In the genomic region with DNA sequence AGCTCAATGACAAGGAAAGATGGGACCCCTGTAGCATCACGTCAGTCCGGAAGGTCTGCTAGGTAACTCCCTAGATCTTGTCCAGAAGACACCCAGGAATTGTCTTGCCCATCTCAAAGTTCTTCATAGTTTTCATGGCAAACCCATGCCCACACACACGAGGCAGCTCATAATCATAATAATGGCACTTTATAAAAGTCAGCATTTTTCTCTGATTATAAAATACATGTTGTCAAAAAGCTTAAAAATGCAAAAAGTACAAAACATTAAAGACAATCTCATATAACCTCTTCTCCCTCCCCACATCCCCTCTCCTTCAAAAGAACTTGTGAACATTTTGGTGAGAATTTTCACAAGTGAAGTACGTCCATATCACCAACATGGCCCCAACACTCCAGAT, we compare ENCODE assay signal across 26 cellular contexts. TPM values are rescaled to one million over a fixed set of nuclear protein-coding genes. Genes with fewer than 3 reads are reported as not detected.
DNase-seq lines count a peak whose midpoint lies in the region; ATAC-seq and TF ChIP-seq lines count a peak whose summit lies in the region.
"Had no signal": no experiment of that assay in that cellular context is flagged by ENCODE, and none has a peak within 500 bp of the region (broad histone marks: within the 10 kb centered on the region; RNA-seq: fewer than 3 reads in every experiment).

No MANE protein-coding gene starts in this region.

- POLR2A ChIA-PET in CD4-positive, alpha-beta memory T cell (lab: Charles Lee; ENCODE audit: partially characterized antibody) = interaction anchor here (0.6 to 3.0 kb wide), 11 partner anchors 11 to 70 kb away, joined by 3 to 17 read pairs (median 5); a partner anchor contains a TSS
- POLR2A ChIA-PET in naive thymus-derived CD8-positive, alpha-beta T cell (lab: Charles Lee) = interaction anchor here (0.7 to 6.5 kb wide), 13 partner anchors 9 to 159 kb away, joined by 3 to 28 read pairs (median 4); a partner anchor contains a TSS

- ATAC-seq in activated T-helper 17 cell treated with anti-CD3 and anti-CD28 coated beads, Interleukin-2, amount 50 U/mL, for 72 hours (replicated peaks) = no peak
- ATAC-seq in naive thymus-derived CD8-positive, alpha-beta T cell = no peak

- H3K36me3 ChIP-seq in CD4-positive, alpha-beta memory T cell (ENCODE audit: insufficient read depth, low read length) = peaks cover 2% of the 10 kb centered on the region
- H3K36me3 ChIP-seq in trophoblast cell (ENCODE audit: control insufficient read depth in 1 of 2, insufficient read depth in 2 of 2, low read length in 2 of 2) (peaks cover 22 to 23% of the 10 kb centered on the region in 2 experiments), hepatocyte (replicated peaks; ENCODE audit: insufficient read depth, low read depth) (no peaks in the 10 kb centered on the region)

- no peak overlapping the region for H3K4me3 Mint-ChIP-seq in activated naive CD4-positive, alpha-beta T cell treated with anti-CD3 and anti-CD28 coated beads, Interleukin-2, amount 10 ng/mL, durations not matched to agents 7 days and 5 days
- no peak overlapping the region for H3K4me3 Mint-ChIP-seq in activated naive CD4-positive, alpha-beta T cell treated with anti-CD3 and anti-CD28 coated beads for 36 hours
- no peak overlapping the region for H3K4me3 Mint-ChIP-seq in CD4-positive, alpha-beta memory T cell
- no peak overlapping the region for H3K4me3 Mint-ChIP-seq in activated T-helper 17 cell treated with anti-CD3 and anti-CD28 coated beads, Interleukin-2, amount 50 U/mL, for 72 hours
- peak overlapping the region in 3 of 10 donors; percentile 1 to 47 (median 9) for H3K4me3 Mint-ChIP-seq in naive thymus-derived CD8-positive, alpha-beta T cell

- intact Hi-C loops in activated naive CD4-positive, alpha-beta T cell treated with anti-CD3 and anti-CD28 coated beads for 36 hours (cut with micrococcal nuclease) = no loop called here
- intact Hi-C loops in CD4-positive, alpha-beta memory T cell (cut with micrococcal nuclease) = loop anchor here (5.0 to 10.0 kb wide), 3 partner anchors 42 to 366 kb away; a partner anchor contains a TSS

- no peak overlapping the region for H3K18ac ChIP-seq in trophoblast cell (ENCODE audit: low read length)

- no peak for DNase-seq in activated naive CD4-positive, alpha-beta T cell treated with anti-CD3 and anti-CD28 coated beads, Interleukin-2, amount 10 ng/mL, durations not matched to agents 7 days and 5 days
- DNase-seq in activated naive CD4-positive, alpha-beta T cell treated with anti-CD3 and anti-CD28 coated beads for 36 hours = no peak
- no peak for DNase-seq in CD4-positive, alpha-beta memory T cell
- DNase-seq in naive thymus-derived CD8-positive, alpha-beta T cell = no peak
- DNase-seq in anterior cingulate cortex (lab: John Stamatoyannopoulos, UW) (no peak), trophoblast cell (no peak), hepatocyte (ENCODE audit: low spot score) (no peak)
- DNase-seq: 8988T, AML-193, C1 segment of cervical spinal cord, COR-L47, DMS 273 treated with DMSO at 0.1 percent for 48 hours, DND-41, Karpas-422, MV-4-11, NCI-H1105 treated with DMSO at 0.1 percent for 48 hours, NCI-H2081, NCI-H2171 treated with DMSO at 0.1 percent for 48 hours, NCI-H446 treated with DMSO at 0.1 percent for 48 hours, NCI-H526 treated with DMSO at 0.1 percent for 48 hours, PC-9, RPMI8226, SHP77 had no signal

- H3K27me3 Mint-ChIP-seq in activated naive CD4-positive, alpha-beta T cell treated with anti-CD3 and anti-CD28 coated beads, Interleukin-2, amount 10 ng/mL, durations not matched to agents 7 days and 5 days = no peaks in the 10 kb centered on the region
- H3K27me3 Mint-ChIP-seq in activated naive CD4-positive, alpha-beta T cell treated with anti-CD3 and anti-CD28 coated beads for 36 hours (ENCODE audit: low read depth) = no peaks in the 10 kb centered on the region
- H3K27me3 Mint-ChIP-seq in CD4-positive, alpha-beta memory T cell = no peaks in the 10 kb centered on the region
- H3K27me3 Mint-ChIP-seq in activated T-helper 17 cell treated with anti-CD3 and anti-CD28 coated beads, Interleukin-2, amount 50 U/mL, for 72 hours = no peaks in the 10 kb centered on the region
- no peaks in the 10 kb centered on the region for H3K27me3 Mint-ChIP-seq in naive thymus-derived CD8-positive, alpha-beta T cell
- H3K27me3 Mint-ChIP-seq: IgD-negative memory B cell had no signal

- no peaks in the 10 kb centered on the region for H3K9me3 ChIP-seq in CD4-positive, alpha-beta memory T cell (ENCODE audit: control insufficient read depth in 1 of 2, low read length in 2 of 2)
- H3K9me3 ChIP-seq in trophoblast cell (ENCODE audit: insufficient read depth, low read depth, low read length) (peaks cover 1% of the 10 kb centered on the region), hepatocyte (ENCODE audit: low read depth) (no peaks in the 10 kb centered on the region)

- H3K4me2 ChIP-seq in trophoblast cell (ENCODE audit: low read length) (no peak overlapping the region), hepatocyte (no peak overlapping the region)
- H3K4me2 ChIP-seq: PC-9 had no signal

- peaks cover 11% of the 10 kb centered on the region for H3K4me1 Mint-ChIP-seq in activated naive CD4-positive, alpha-beta T cell treated with anti-CD3 and anti-CD28 coated beads, Interleukin-2, amount 10 ng/mL, durations not matched to agents 7 days and 5 days
- peaks cover 14% of the 10 kb centered on the region for H3K4me1 Mint-ChIP-seq in activated naive CD4-positive, alpha-beta T cell treated with anti-CD3 and anti-CD28 coated beads for 36 hours (ENCODE audit: low read depth)
- peaks cover 13 to 35% (median 23%) of the 10 kb centered on the region in 4 donors for H3K4me1 Mint-ChIP-seq in CD4-positive, alpha-beta memory T cell
- H3K4me1 Mint-ChIP-seq in activated T-helper 17 cell treated with anti-CD3 and anti-CD28 coated beads, Interleukin-2, amount 50 U/mL, for 72 hours = peaks cover 5% of the 10 kb centered on the region
- peaks cover 25 to 58% (median 35%) of the 10 kb centered on the region in 4 donors for H3K4me1 Mint-ChIP-seq in naive thymus-derived CD8-positive, alpha-beta T cell

- H3K27me3 ChIP-seq in CD4-positive, alpha-beta memory T cell (ENCODE audit: insufficient read depth, low read length) = no peaks in the 10 kb centered on the region
- H3K27me3 ChIP-seq in trophoblast cell (ENCODE audit: insufficient read depth, low read length) (no peaks in the 10 kb centered on the region), hepatocyte (no peaks in the 10 kb centered on the region)

- no peak overlapping the region for H4K8ac ChIP-seq in trophoblast cell (ENCODE audit: low read depth, low read length)

- H3K14ac ChIP-seq in trophoblast cell (ENCODE audit: low read length) = no peak overlapping the region

- no peak overlapping the region for H3K27ac ChIP-seq in CD4-positive, alpha-beta memory T cell (ENCODE audit: low read depth, low read length)
- H3K27ac ChIP-seq in trophoblast cell (ENCODE audit: low read depth, low read length) = no peak overlapping the region
- no peak overlapping the region for H3K27ac ChIP-seq in hepatocyte
- H3K27ac ChIP-seq: PC-9 had no signal

- H3K9me2 ChIP-seq in hepatocyte (replicated peaks; ENCODE audit: insufficient read depth) = no peaks in the 10 kb centered on the region

- CTCF ChIA-PET in activated naive CD4-positive, alpha-beta T cell treated with anti-CD3 and anti-CD28 coated beads, Interleukin-2, amount 10 ng/mL, durations not matched to agents 7 days and 5 days (lab: Charles Lee) = no interaction called here
- CTCF ChIA-PET in activated naive CD4-positive, alpha-beta T cell treated with anti-CD3 and anti-CD28 coated beads for 36 hours (lab: Charles Lee) = interaction anchor here (0.6 to 1.0 kb wide), 3 partner anchors 27 to 122 kb away, joined by 3 read pairs; a partner anchor contains a TSS
- CTCF ChIA-PET in CD4-positive, alpha-beta memory T cell (lab: Charles Lee; ENCODE audit: partially characterized antibody) = interaction anchor here (0.9 to 1.6 kb wide), 4 partner anchors 37 to 122 kb away, joined by 3 to 6 read pairs (median 4); no protein-coding TSS in a partner anchor

- H2BK120ac ChIP-seq in trophoblast cell (ENCODE audit: insufficient read depth, low read length, poor library complexity) = no peak overlapping the region

- no peak overlapping the region for H2AFZ ChIP-seq in trophoblast cell (ENCODE audit: insufficient read depth, low read length, poor library complexity)
- H2AFZ ChIP-seq in hepatocyte = no peak overlapping the region
- H2AFZ ChIP-seq: PC-9 had no signal

- H3K9me3 Mint-ChIP-seq in activated naive CD4-positive, alpha-beta T cell treated with anti-CD3 and anti-CD28 coated beads, Interleukin-2, amount 10 ng/mL, durations not matched to agents 7 days and 5 days = no peaks in the 10 kb centered on the region
- H3K9me3 Mint-ChIP-seq in activated naive CD4-positive, alpha-beta T cell treated with anti-CD3 and anti-CD28 coated beads for 36 hours = no peaks in the 10 kb centered on the region
- H3K9me3 Mint-ChIP-seq in CD4-positive, alpha-beta memory T cell = no peaks in the 10 kb centered on the region
- no peaks in the 10 kb centered on the region for H3K9me3 Mint-ChIP-seq in activated T-helper 17 cell treated with anti-CD3 and anti-CD28 coated beads, Interleukin-2, amount 50 U/mL, for 72 hours
- H3K9me3 Mint-ChIP-seq in naive thymus-derived CD8-positive, alpha-beta T cell = no peaks in the 10 kb centered on the region
- H3K9me3 Mint-ChIP-seq: IgD-negative memory B cell had no signal

- no peak overlapping the region for H4K12ac ChIP-seq in trophoblast cell (ENCODE audit: low read depth, low read length)

- no peak overlapping the region for H3K9ac ChIP-seq in trophoblast cell (ENCODE audit: low read length)

- peak overlapping the region; percentile 25 for H3K27ac Mint-ChIP-seq in activated naive CD4-positive, alpha-beta T cell treated with anti-CD3 and anti-CD28 coated beads, Interleukin-2, amount 10 ng/mL, durations not matched to agents 7 days and 5 days
- H3K27ac Mint-ChIP-seq in activated naive CD4-positive, alpha-beta T cell treated with anti-CD3 and anti-CD28 coated beads for 36 hours = no peak overlapping the region
- H3K27ac Mint-ChIP-seq in CD4-positive, alpha-beta memory T cell = peak overlapping the region in 6 of 7 donors; percentile 9 to 74 (median 55)
- peak overlapping the region; percentile 62 for H3K27ac Mint-ChIP-seq in activated T-helper 17 cell treated with anti-CD3 and anti-CD28 coated beads, Interleukin-2, amount 50 U/mL, for 72 hours
- H3K27ac Mint-ChIP-seq in naive thymus-derived CD8-positive, alpha-beta T cell = peak overlapping the region; percentile 78 to 95 (median 86)

- no peak overlapping the region for H3K23ac ChIP-seq in trophoblast cell (ENCODE audit: low read length)

- peaks cover 2% of the 10 kb centered on the region for H3K36me3 Mint-ChIP-seq in activated naive CD4-positive, alpha-beta T cell treated with anti-CD3 and anti-CD28 coated beads, Interleukin-2, amount 10 ng/mL, durations not matched to agents 7 days and 5 days
- no peaks in the 10 kb centered on the region for H3K36me3 Mint-ChIP-seq in activated naive CD4-positive, alpha-beta T cell treated with anti-CD3 and anti-CD28 coated beads for 36 hours (ENCODE audit: low read depth)
- peaks cover 0 to 2% of the 10 kb centered on the region in 2 donors for H3K36me3 Mint-ChIP-seq in CD4-positive, alpha-beta memory T cell
- no peaks in the 10 kb centered on the region for H3K36me3 Mint-ChIP-seq in activated T-helper 17 cell treated with anti-CD3 and anti-CD28 coated beads, Interleukin-2, amount 50 U/mL, for 72 hours (ENCODE audit: low read depth)
- H3K36me3 Mint-ChIP-seq in naive thymus-derived CD8-positive, alpha-beta T cell = peaks cover 0 to 10% (median 0%) of the 10 kb centered on the region in 3 donors
- H3K36me3 Mint-ChIP-seq: IgD-negative memory B cell had no signal

- H3K79me2 ChIP-seq in trophoblast cell (ENCODE audit: control insufficient read depth, insufficient read depth, low read length, poor library complexity) (no peaks in the 10 kb centered on the region), hepatocyte (no peaks in the 10 kb centered on the region)

- WGBS in trophoblast cell (ENCODE audit: extremely low coverage, insufficient coverage, insufficient read length) = no CpG with 5 or more reads among the region's 4 CpGs
- 93% methylated on average over 4 of the region's 4 CpGs for WGBS in hepatocyte (ENCODE audit: low lambda C conversion rate, missing lambda C conversion rate)

- H2BK5ac ChIP-seq in trophoblast cell (ENCODE audit: low read depth, low read length, poor library complexity) = no peak overlapping the region

- TF ChIP-seq CTCF in hepatocyte (IDR thresholded peaks at IDR 0.05; ENCODE audit: poor library complexity) = no peak

- H2BK12ac ChIP-seq in trophoblast cell (ENCODE audit: low read length) = no peak overlapping the region

- H3K4ac ChIP-seq in trophoblast cell (ENCODE audit: low read depth, low read length) = no peak overlapping the region

- no peak overlapping the region for H3K4me3 ChIP-seq in CD4-positive, alpha-beta memory T cell (ENCODE audit: low read length in 2 of 2)
- H3K4me3 ChIP-seq in trophoblast cell (ENCODE audit: low read depth, low read length) = no peak overlapping the region
- no peak overlapping the region for H3K4me3 ChIP-seq in hepatocyte
- H3K4me3 ChIP-seq: PC-9 had no signal

- H3K4me1 ChIP-seq in CD4-positive, alpha-beta memory T cell (ENCODE audit: insufficient read depth, low read length) = peaks cover 16% of the 10 kb centered on the region
- H3K4me1 ChIP-seq in trophoblast cell (ENCODE audit: control insufficient read depth in 1 of 2, insufficient read depth in 2 of 2, low read length in 2 of 2) (peaks cover 2 to 4% of the 10 kb centered on the region in 2 experiments), hepatocyte (ENCODE audit: insufficient read depth) (peaks cover 8% of the 10 kb centered on the region)

- H4K91ac ChIP-seq in trophoblast cell (ENCODE audit: low read depth, low read length) = no peak overlapping the region

- H2AK5ac ChIP-seq in trophoblast cell (ENCODE audit: low read length) = no peak overlapping the region

- no peaks in the 10 kb centered on the region for H3K79me1 ChIP-seq in trophoblast cell (ENCODE audit: low read length)

- H4K20me1 ChIP-seq in hepatocyte (ENCODE audit: insufficient read depth, poor library complexity, severe bottlenecking) = no peaks in the 10 kb centered on the region

RNA-seq across cellular contexts. Expression of a gene that starts 30.8 kb away (rescaled TPM):
- 1 to 10 TPM; 3.8 to 5.0 TPM for total RNA-seq in activated naive CD4-positive, alpha-beta T cell treated with anti-CD3 and anti-CD28 coated beads for 36 hours
- total RNA-seq in CD4-positive, alpha-beta memory T cell = 1 to 10 TPM; 2.1 to 3.0 TPM
- under 1 TPM; 0.34 to 0.56 TPM for polyA plus RNA-seq in CD4-positive, alpha-beta memory T cell
- 1 to 10 TPM; 1.5 to 1.7 TPM for total RNA-seq in activated T-helper 17 cell treated with anti-CD3 and anti-CD28 coated beads, Interleukin-2, amount 50 U/mL, for 72 hours
- total RNA-seq in naive thymus-derived CD8-positive, alpha-beta T cell = 1 to 10 TPM; 5.4 to 5.9 TPM
- polyA plus RNA-seq in naive thymus-derived CD8-positive, alpha-beta T cell = 1 to 10 TPM; 1.6 to 2.8 (median 2.0) TPM
- polyA plus RNA-seq in trophoblast cell (2013) = 44.6 and 45.9 TPM in 2 replicates
- 122 and 133 TPM in 2 replicates for total RNA-seq in hepatocyte
- 102 and 138 TPM in 2 replicates for polyA plus RNA-seq in hepatocyte

RNA-seq across cellular contexts. Expression of a gene that starts 41.5 kb away (rescaled TPM):
- 10 to 100 TPM; 34.3 to 34.7 TPM for total RNA-seq in activated naive CD4-positive, alpha-beta T cell treated with anti-CD3 and anti-CD28 coated beads for 36 hours
- total RNA-seq in CD4-positive, alpha-beta memory T cell = 100 to 1,000 TPM; 476 to 507 TPM
- polyA plus RNA-seq in CD4-positive, alpha-beta memory T cell = 10 to 100 TPM; 46.2 to 79.5 TPM
- total RNA-seq in activated T-helper 17 cell treated with anti-CD3 and anti-CD28 coated beads, Interleukin-2, amount 50 U/mL, for 72 hours = 100 to 1,000 TPM in 1 of 2 donors, 10 to 100 TPM in 1; 74.9 to 242 TPM
- total RNA-seq in naive thymus-derived CD8-positive, alpha-beta T cell = 100 to 1,000 TPM; 427 to 436 TPM
- polyA plus RNA-seq in naive thymus-derived CD8-positive, alpha-beta T cell = 10 to 100 TPM; 34.4 to 53.5 (median 45.1) TPM
- polyA plus RNA-seq in trophoblast cell (2013) = 25.6 and 26.7 TPM in 2 replicates
- 35.8 and 47.5 TPM in 2 replicates for total RNA-seq in hepatocyte
- polyA plus RNA-seq in hepatocyte = 38.8 and 58.8 TPM in 2 replicates

RNA-seq across cellular contexts. Expression of a gene that starts 48.2 kb away (rescaled TPM):
- under 1 TPM in 1 of 2 experiments, not detected in 1; 0.22 TPM for total RNA-seq in activated naive CD4-positive, alpha-beta T cell treated with anti-CD3 and anti-CD28 coated beads for 36 hours
- total RNA-seq in CD4-positive, alpha-beta memory T cell = under 1 TPM; 0.55 to 0.75 TPM
- not detected for polyA plus RNA-seq in CD4-positive, alpha-beta memory T cell
- not detected for total RNA-seq in activated T-helper 17 cell treated with anti-CD3 and anti-CD28 coated beads, Interleukin-2, amount 50 U/mL, for 72 hours
- not detected for total RNA-seq in naive thymus-derived CD8-positive, alpha-beta T cell
- polyA plus RNA-seq in naive thymus-derived CD8-positive, alpha-beta T cell = under 1 TPM in 1 of 3 donors, not detected in 2; 0.22 TPM
- 0.18 and 0.22 TPM in 2 replicates for polyA plus RNA-seq in trophoblast cell (2013)
- 3.8 and 5.8 TPM in 2 replicates for total RNA-seq in hepatocyte
- polyA plus RNA-seq in hepatocyte = 3.9 and 4.5 TPM in 2 replicates
- total RNA-seq: G401, PC-9 had no signal
- polyA plus RNA-seq: IgD-negative memory B cell had no signal

Comparison
In these comparisons a context has a peak if more than half of its experiments do, and no peak if none do; other contexts are left out.
1. RNA of a gene that starts 30.8 kb away (total RNA-seq): 122 to 133 TPM in hepatocyte; 5.4 to 5.9 TPM in naive thymus-derived CD8-positive, alpha-beta T cell, 3.8 to 5.0 TPM in activated naive CD4-positive, alpha-beta T cell treated with anti-CD3 and anti-CD28 coated beads for 36 hours, 2.1 to 3.0 TPM in CD4-positive, alpha-beta memory T cell and 1.5 to 1.7 TPM in activated T-helper 17 cell treated with anti-CD3 and anti-CD28 coated beads, Interleukin-2, amount 50 U/mL, for 72 hours; every median in the first group is over 10 times any median in the second.